Comparison of ENCODE assay signal across 1 cellular context in the genomic region with DNA sequence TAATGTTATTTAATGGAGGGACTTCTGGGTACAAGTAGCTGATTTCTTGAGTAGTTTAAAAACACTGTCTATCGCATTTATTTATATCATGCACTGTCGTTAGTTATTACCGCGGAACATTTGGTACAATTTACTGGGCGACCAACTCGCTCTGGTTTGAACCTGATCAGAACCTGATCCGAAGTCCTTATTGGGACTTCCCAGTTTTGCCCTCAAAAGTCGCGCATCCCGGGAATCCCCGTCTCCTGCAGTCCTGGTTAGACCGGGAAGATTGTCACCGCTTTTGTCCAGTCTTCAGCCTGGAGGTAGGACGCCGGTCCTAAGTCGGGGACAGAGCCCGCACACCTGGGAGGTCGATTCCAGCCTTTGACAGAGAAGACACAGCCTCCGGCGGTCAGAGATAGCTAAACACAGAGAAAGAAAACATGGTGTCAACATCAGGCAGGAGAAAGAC.
TF ChIP-seq lines count a peak whose summit lies in the region.

No MANE protein-coding gene starts in this region.

TF ChIP-seq in HCT116, 20 proteins besides CTCF, POLR2A, EP300 and RAD21 (continued from another document):
- TF ChIP-seq, protein P1, sequence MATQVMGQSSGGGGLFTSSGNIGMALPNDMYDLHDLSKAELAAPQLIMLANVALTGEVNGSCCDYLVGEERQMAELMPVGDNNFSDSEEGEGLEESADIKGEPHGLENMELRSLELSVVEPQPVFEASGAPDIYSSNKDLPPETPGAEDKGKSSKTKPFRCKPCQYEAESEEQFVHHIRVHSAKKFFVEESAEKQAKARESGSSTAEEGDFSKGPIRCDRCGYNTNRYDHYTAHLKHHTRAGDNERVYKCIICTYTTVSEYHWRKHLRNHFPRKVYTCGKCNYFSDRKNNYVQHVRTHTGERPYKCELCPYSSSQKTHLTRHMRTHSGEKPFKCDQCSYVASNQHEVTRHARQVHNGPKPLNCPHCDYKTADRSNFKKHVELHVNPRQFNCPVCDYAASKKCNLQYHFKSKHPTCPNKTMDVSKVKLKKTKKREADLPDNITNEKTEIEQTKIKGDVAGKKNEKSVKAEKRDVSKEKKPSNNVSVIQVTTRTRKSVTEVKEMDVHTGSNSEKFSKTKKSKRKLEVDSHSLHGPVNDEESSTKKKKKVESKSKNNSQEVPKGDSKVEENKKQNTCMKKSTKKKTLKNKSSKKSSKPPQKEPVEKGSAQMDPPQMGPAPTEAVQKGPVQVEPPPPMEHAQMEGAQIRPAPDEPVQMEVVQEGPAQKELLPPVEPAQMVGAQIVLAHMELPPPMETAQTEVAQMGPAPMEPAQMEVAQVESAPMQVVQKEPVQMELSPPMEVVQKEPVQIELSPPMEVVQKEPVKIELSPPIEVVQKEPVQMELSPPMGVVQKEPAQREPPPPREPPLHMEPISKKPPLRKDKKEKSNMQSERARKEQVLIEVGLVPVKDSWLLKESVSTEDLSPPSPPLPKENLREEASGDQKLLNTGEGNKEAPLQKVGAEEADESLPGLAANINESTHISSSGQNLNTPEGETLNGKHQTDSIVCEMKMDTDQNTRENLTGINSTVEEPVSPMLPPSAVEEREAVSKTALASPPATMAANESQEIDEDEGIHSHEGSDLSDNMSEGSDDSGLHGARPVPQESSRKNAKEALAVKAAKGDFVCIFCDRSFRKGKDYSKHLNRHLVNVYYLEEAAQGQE (IDR thresholded peaks at IDR 0.05; ENCODE audit: low read depth) = no peak
- TF ChIP-seq SP1 (IDR thresholded peaks at IDR 0.05; ENCODE audit: low read depth) (no peak), CEBPB (IDR thresholded peaks at IDR 0.05; ENCODE audit: low read depth) (no peak), EZH2phosphoT487 (IDR thresholded peaks at IDR 0.05; ENCODE audit: borderline replicate concordance) (no peak), YY1 (IDR thresholded peaks at IDR 0.05; ENCODE audit: extremely low read depth, insufficient replicate concordance, low read depth, low read length) (no peak), SRF (IDR thresholded peaks at IDR 0.05; ENCODE audit: low read depth) (no peak), FOSL1 (IDR thresholded peaks at IDR 0.05; ENCODE audit: low read depth) (no peak), TCF7L2 (IDR thresholded peaks at IDR 0.05; ENCODE audit: borderline replicate concordance, extremely low read depth, insufficient read depth, insufficient read length) (no peak), ELF1 (IDR thresholded peaks at IDR 0.05; ENCODE audit: borderline replicate concordance, low read depth) (no peak), EGR1 (IDR thresholded peaks at IDR 0.05; ENCODE audit: low read depth) (no peak)
- TF ChIP-seq, protein P2, sequence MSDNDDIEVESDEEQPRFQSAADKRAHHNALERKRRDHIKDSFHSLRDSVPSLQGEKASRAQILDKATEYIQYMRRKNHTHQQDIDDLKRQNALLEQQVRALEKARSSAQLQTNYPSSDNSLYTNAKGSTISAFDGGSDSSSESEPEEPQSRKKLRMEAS (IDR thresholded peaks at IDR 0.05) = no peak
